25 cellular contexts compared by ENCODE assay signal in the genomic region with DNA sequence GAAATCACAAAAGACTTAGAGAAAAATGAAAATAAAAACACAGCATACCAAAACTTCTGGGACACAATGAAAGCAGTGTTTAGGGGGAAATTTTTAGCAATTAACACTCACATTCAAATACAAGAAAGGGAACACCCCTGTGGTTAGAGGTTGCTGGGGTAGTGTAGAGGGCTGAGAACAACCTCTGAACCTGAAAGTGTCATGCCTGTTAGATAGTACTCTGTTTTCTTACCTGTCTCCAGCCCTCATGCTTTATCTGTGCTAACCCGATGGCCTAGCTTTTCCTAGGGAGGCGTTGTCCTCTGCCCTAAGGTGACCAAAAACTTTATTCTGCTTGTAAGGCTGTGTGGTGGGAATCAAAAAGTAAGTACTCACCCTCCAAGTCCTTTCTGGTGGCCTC.
DNase-seq lines count a peak whose midpoint lies in the region; ATAC-seq, FAIRE-seq and TF ChIP-seq lines count a peak whose summit lies in the region.
"Had no signal": no experiment of that assay in that cellular context is flagged by ENCODE, and none has a peak within 500 bp of the region (broad histone marks: within the 10 kb centered on the region; RNA-seq: fewer than 3 reads in every experiment).

No MANE protein-coding gene starts in this region.

- H2AFZ ChIP-seq in neural progenitor cell (replicated peaks) = no peak overlapping the region

- no peak for FAIRE-seq in pancreas (lab: Jason Lieb, UNC)
- FAIRE-seq: A204.1, G401.6 had no signal

- H3K27me3 Mint-ChIP-seq in endothelial cell (ENCODE audit: unreplicated experiment) (peaks cover 2% of the 10 kb centered on the region), neural progenitor cell (ENCODE audit: insufficient read depth, low read depth) (no peaks in the 10 kb centered on the region)
- H3K27me3 Mint-ChIP-seq: CD8-positive, alpha-beta memory T cell; IgD-negative memory B cell; T-cell had no signal

- H3K27ac Mint-ChIP-seq in endothelial cell (ENCODE audit: unreplicated experiment) = peak overlapping the region; percentile 31
- H3K27ac Mint-ChIP-seq in neural progenitor cell = no peak overlapping the region
- H3K27ac Mint-ChIP-seq: CD8-positive, alpha-beta memory T cell; HFFc6; IgD-negative memory B cell; T-cell had no signal

- H3K9me3 Mint-ChIP-seq in endothelial cell (ENCODE audit: unreplicated experiment) (peaks cover 4% of the 10 kb centered on the region), neural progenitor cell (peaks cover 34% of the 10 kb centered on the region)

- ATAC-seq in GM19023 (IDR thresholded peaks at IDR 0.05; ENCODE audit: unreplicated experiment) (peak; percentile 69), HG03039 (IDR thresholded peaks at IDR 0.05; ENCODE audit: unreplicated experiment) (peak; percentile 48), pancreas (no peak)
- ATAC-seq: SK-N-SH treated with all-trans-retinoic acid at 6 μM for 48 hours, T-cell had no signal

- no peak overlapping the region for H3K4me2 ChIP-seq in neural progenitor cell

- H3K9me3 ChIP-seq in pancreas (no peaks in the 10 kb centered on the region), neural progenitor cell (ENCODE audit: low read depth) (peaks cover 7% of the 10 kb centered on the region)

- no peak overlapping the region for H3K4me3 Mint-ChIP-seq in endothelial cell (ENCODE audit: unreplicated experiment)
- no peak overlapping the region for H3K4me3 Mint-ChIP-seq in neural progenitor cell
- H3K4me3 Mint-ChIP-seq: CD8-positive, alpha-beta memory T cell; HFFc6; IgD-negative memory B cell; T-cell had no signal

- intact Hi-C loops in pancreas (cut with DNase I) (no loop called here), head of caudate nucleus (cut with DNase I) (no loop called here)

- H3K9ac ChIP-seq in neural progenitor cell = no peak overlapping the region

- peak; percentile 5 for DNase-seq in GM12865 (ENCODE audit: low read depth)
- DNase-seq in endothelial cell (ENCODE audit: low spot score) = no peak
- DNase-seq in pancreas = no peak
- DNase-seq in neural progenitor cell (ENCODE audit: low spot score) = no peak
- no peak for DNase-seq in head of caudate nucleus
- DNase-seq: Calu3; CD8-positive, alpha-beta memory T cell; DMS153; H7; HFFc6; Karpas-422; NCI-H1694; NCI-H2081; NCI-H2171; NCI-H524 treated with DMSO at 0.1 percent for 48 hours; NCI-H82; Peyer's patch; T-cell had no signal

- H3K4me1 Mint-ChIP-seq in endothelial cell (ENCODE audit: unreplicated experiment) = peaks cover 4% of the 10 kb centered on the region
- H3K4me1 Mint-ChIP-seq in neural progenitor cell = no peaks in the 10 kb centered on the region
- H3K4me1 Mint-ChIP-seq: CD8-positive, alpha-beta memory T cell; IgD-negative memory B cell; T-cell had no signal

- 93 to 95% methylated on average over 2 of the region's 2 CpGs for WGBS in pancreas, 2 donors

- H3K27me3 ChIP-seq in pancreas (no peaks in the 10 kb centered on the region), neural progenitor cell (no peaks in the 10 kb centered on the region)
- H3K27me3 ChIP-seq: Peyer's patch had no signal

- no peaks in the 10 kb centered on the region for H4K20me1 ChIP-seq in neural progenitor cell (ENCODE audit: low read depth)

- H3K36me3 Mint-ChIP-seq in endothelial cell (ENCODE audit: low read depth, unreplicated experiment) (peaks cover 15% of the 10 kb centered on the region), neural progenitor cell (peaks cover 11% of the 10 kb centered on the region)

- H3K27ac ChIP-seq in pancreas (no peak overlapping the region), neural progenitor cell (no peak overlapping the region)
- H3K27ac ChIP-seq: C4-2B, Peyer's patch had no signal

- H3K4me3 ChIP-seq in GM12865 (ENCODE audit: low read depth, low read length) (no peak overlapping the region), pancreas (no peak overlapping the region), neural progenitor cell (no peak overlapping the region)
- H3K4me3 ChIP-seq: Peyer's patch had no signal

- no peak for TF ChIP-seq CTCF in GM12865 (IDR thresholded peaks at IDR 0.05; ENCODE audit: insufficient read depth, low read depth, low read length, missing control alignments)
- no peak for TF ChIP-seq CTCF in endothelial cell (IDR thresholded peaks at IDR 0.05; ENCODE audit: unreplicated experiment)
- no peak for TF ChIP-seq CTCF in pancreas (IDR thresholded peaks at IDR 0.05)
- no peak for TF ChIP-seq CTCF in neural progenitor cell (IDR thresholded peaks at IDR 0.05)

- H3K79me2 ChIP-seq in neural progenitor cell (ENCODE audit: low read depth) = no peaks in the 10 kb centered on the region

- no peaks in the 10 kb centered on the region for H3K4me1 ChIP-seq in pancreas
- H3K4me1 ChIP-seq in neural progenitor cell = no peaks in the 10 kb centered on the region
- H3K4me1 ChIP-seq: Peyer's patch had no signal

- no peaks in the 10 kb centered on the region for H3F3A ChIP-seq in neural progenitor cell (ENCODE audit: low read depth)

- H3K36me3 ChIP-seq in pancreas = no peaks in the 10 kb centered on the region
- no peaks in the 10 kb centered on the region for H3K36me3 ChIP-seq in neural progenitor cell

Comparison
In these comparisons a context has a peak if more than half of its experiments do, and no peak if none do; other contexts are left out.
1. ATAC-seq: peak in GM19023 (single experiment) and HG03039 (single experiment); none in pancreas (0 of 4).